Comparison of ENCODE assay signal across 32 cellular contexts in genomic region chr16:4687416-4687815, GRCh38. TPM values are rescaled to one million over a fixed set of nuclear protein-coding genes. Genes with fewer than 3 reads are reported as not detected.
"Had no signal": no experiment of that assay in that cellular context is flagged by ENCODE, and none has a peak within 500 bp of the region (broad histone marks: within the 10 kb centered on the region; RNA-seq: fewer than 3 reads in every experiment).

No MANE protein-coding gene starts in this region.

- ATAC-seq: activated T-cell treated with anti-CD3 and anti-CD28 coated beads, Interleukin-2, amount 50 U/mL, for 4 hours; body of pancreas; left lung; stimulated activated effector memory CD8-positive, alpha-beta T cell treated with anti-CD3 and anti-CD28 coated beads, Interleukin-12 subunit alpha, Interleukin-12 subunit beta, amount 100 ng/mL, for 72 hours had no signal

- H3K36me3 Mint-ChIP-seq: activated naive CD8-positive, alpha-beta T cell treated with anti-CD3 and anti-CD28 coated beads for 36 hours had no signal

- H3K27me3 ChIP-seq: adrenal gland, body of pancreas, heart right ventricle, left lung, neutrophil, ovary, sigmoid colon, stomach, thyroid gland, upper lobe of left lung, vagina had no signal

- FAIRE-seq: endothelial cell of umbilical vein, small intestine had no signal

- H3K27me3 Mint-ChIP-seq: activated CD4-positive, alpha-beta memory T cell treated with anti-CD3 and anti-CD28 coated beads, Interleukin-2, amount 10 ng/mL, durations not matched to agents 7 days and 5 days; activated CD4-positive, alpha-beta T cell treated with anti-CD3 and anti-CD28 coated beads, Interleukin-2, amount 10 ng/mL, durations not matched to agents 7 days and 5 days; activated naive CD8-positive, alpha-beta T cell treated with anti-CD3 and anti-CD28 coated beads for 36 hours; progenitor cell of endocrine pancreas had no signal

- H3K4me3 Mint-ChIP-seq: activated CD4-positive, alpha-beta memory T cell treated with anti-CD3 and anti-CD28 coated beads, Interleukin-2, amount 10 ng/mL, durations not matched to agents 7 days and 5 days; activated CD4-positive, alpha-beta T cell treated with anti-CD3 and anti-CD28 coated beads, Interleukin-2, amount 10 ng/mL, durations not matched to agents 7 days and 5 days; activated naive CD8-positive, alpha-beta T cell treated with anti-CD3 and anti-CD28 coated beads for 36 hours; activated T-cell treated with anti-CD3 and anti-CD28 coated beads, Interleukin-2, amount 50 U/mL, for 4 hours; nephron; stimulated activated effector memory CD8-positive, alpha-beta T cell treated with anti-CD3 and anti-CD28 coated beads, Interleukin-12 subunit alpha, Interleukin-12 subunit beta, amount 100 ng/mL, for 72 hours had no signal

- DNase-seq: activated CD4-positive, alpha-beta memory T cell treated with anti-CD3 and anti-CD28 coated beads, Interleukin-2, amount 10 ng/mL, durations not matched to agents 7 days and 5 days; activated CD4-positive, alpha-beta T cell treated with anti-CD3 and anti-CD28 coated beads for 1 hour; activated CD4-positive, alpha-beta T cell treated with anti-CD3 and anti-CD28 coated beads, Interleukin-2, amount 10 ng/mL, durations not matched to agents 7 days and 5 days; activated CD8-positive, alpha-beta memory T cell treated with anti-CD3 and anti-CD28 coated beads, Interleukin-2, amount 50 U/mL, for 48 hours; activated naive CD4-positive, alpha-beta T cell; activated naive CD8-positive, alpha-beta T cell treated with anti-CD3 and anti-CD28 coated beads for 36 hours; activated T-cell treated with anti-CD3 and anti-CD28 coated beads, Interleukin-2, amount 50 U/mL, for 4 hours; aorta; body of pancreas; cortex of kidney; heart right ventricle; kidney glomerular epithelial cell; mesendoderm; retina; small intestine; stimulated activated CD4-positive, alpha-beta T cell treated with anti-CD3 and anti-CD28 coated beads, Interleukin-4, amount 100 ng/mL, for 24 hours; stomach; T-helper 2 cell; thyroid gland had no signal

- H3K36me3 ChIP-seq: ovary had no signal

- H3K4me3 ChIP-seq: adrenal gland, body of pancreas, heart right ventricle, left lung, lung, ovary, sigmoid colon, stomach, thyroid gland, upper lobe of left lung, vagina had no signal

- H3K9me3 Mint-ChIP-seq: activated CD4-positive, alpha-beta memory T cell treated with anti-CD3 and anti-CD28 coated beads, Interleukin-2, amount 10 ng/mL, durations not matched to agents 7 days and 5 days; activated CD4-positive, alpha-beta T cell treated with anti-CD3 and anti-CD28 coated beads, Interleukin-2, amount 10 ng/mL, durations not matched to agents 7 days and 5 days; activated naive CD8-positive, alpha-beta T cell treated with anti-CD3 and anti-CD28 coated beads for 36 hours; activated T-cell treated with anti-CD3 and anti-CD28 coated beads, Interleukin-2, amount 50 U/mL, for 4 hours; nephron; stimulated activated effector memory CD8-positive, alpha-beta T cell treated with anti-CD3 and anti-CD28 coated beads, Interleukin-12 subunit alpha, Interleukin-12 subunit beta, amount 100 ng/mL, for 72 hours had no signal

- H3K9me3 ChIP-seq: adrenal gland, body of pancreas, heart right ventricle, left lung, neutrophil, ovary, sigmoid colon, stomach, thyroid gland, upper lobe of left lung, vagina had no signal

- H3K27ac Mint-ChIP-seq: activated CD4-positive, alpha-beta memory T cell treated with anti-CD3 and anti-CD28 coated beads, Interleukin-2, amount 10 ng/mL, durations not matched to agents 7 days and 5 days; activated CD4-positive, alpha-beta T cell treated with anti-CD3 and anti-CD28 coated beads, Interleukin-2, amount 10 ng/mL, durations not matched to agents 7 days and 5 days; activated naive CD8-positive, alpha-beta T cell treated with anti-CD3 and anti-CD28 coated beads for 36 hours; nephron; progenitor cell of endocrine pancreas; stimulated activated effector memory CD8-positive, alpha-beta T cell treated with anti-CD3 and anti-CD28 coated beads, Interleukin-12 subunit alpha, Interleukin-12 subunit beta, amount 100 ng/mL, for 72 hours had no signal

- H3K27ac ChIP-seq: adrenal gland, body of pancreas, left lung, neutrophil, ovary, sigmoid colon, stomach, thyroid gland, upper lobe of left lung, vagina had no signal

RNA-seq across cellular contexts. Expression of gene DNAAF8, which starts 46.9 kb away (rescaled TPM):
- total RNA-seq: activated CD4-positive, alpha-beta memory T cell treated with anti-CD3 and anti-CD28 coated beads, Interleukin-2, amount 10 ng/mL, durations not matched to agents 7 days and 5 days; mononuclear cell; vagina had no signal
